Comparison of ENCODE assay signal across 12 cellular contexts in the genomic region with DNA sequence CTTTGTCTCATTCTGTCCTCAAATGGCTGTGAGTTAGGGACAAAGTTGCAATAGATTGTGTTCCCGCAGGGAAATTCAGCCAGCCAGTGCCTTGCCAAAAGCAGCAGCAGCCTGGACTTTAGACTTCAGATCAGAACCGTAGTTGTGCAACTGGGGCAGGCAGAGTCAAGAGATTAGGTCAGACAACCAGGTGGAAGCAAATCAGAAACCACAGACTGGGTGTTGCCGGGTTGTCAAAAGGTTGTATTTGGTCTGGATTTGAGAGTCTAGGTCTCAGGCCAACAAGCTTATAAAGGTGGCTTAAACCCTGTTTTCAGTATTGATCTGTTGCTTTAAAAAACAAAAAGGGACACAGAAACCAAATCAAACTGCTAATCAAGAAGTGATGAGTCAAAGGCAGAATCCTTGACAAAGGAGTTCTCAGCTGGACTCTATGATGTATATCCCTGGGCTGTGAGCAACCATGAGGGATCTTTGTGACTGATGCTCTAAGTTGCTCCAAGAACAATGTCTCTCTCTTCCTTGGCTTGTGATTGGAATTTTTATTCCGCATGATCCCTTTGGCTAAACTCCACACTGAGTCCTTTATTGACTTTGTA. TPM values are rescaled to one million over a fixed set of nuclear protein-coding genes. Genes with fewer than 3 reads are reported as not detected.
A peak's percentile ranks its signal among the peaks of the same experiment; 100 is the strongest.
DNase-seq lines count a peak whose midpoint lies in the region; ATAC-seq and TF ChIP-seq lines count a peak whose summit lies in the region.
"Had no signal": no experiment of that assay in that cellular context is flagged by ENCODE, and none has a peak within 500 bp of the region (broad histone marks: within the 10 kb centered on the region; RNA-seq: fewer than 3 reads in every experiment).

No MANE protein-coding gene starts in this region.

- H3K27ac ChIP-seq in body of pancreas, result peak overlapping the region; percentile 63 to 86 (median 84)

- peaks cover 8% of the 10 kb centered on the region for H3K9me3 Mint-ChIP-seq in type B pancreatic cell
- H3K9me3 Mint-ChIP-seq in stimulated activated effector memory CD8-positive, alpha-beta T cell treated with anti-CD3 and anti-CD28 coated beads, Interleukin-12 subunit alpha, Interleukin-12 subunit beta, amount 100 ng/mL, for 72 hours, result no peaks in the 10 kb centered on the region
- H3K9me3 Mint-ChIP-seq: activated B cell treated with CpG ODN at 0.5 μM for 24 hours, memory B cell had no signal

- H3K27me3 ChIP-seq in body of pancreas, result no peaks in the 10 kb centered on the region
- H3K27me3 ChIP-seq in kidney epithelial cell (ENCODE audit: control insufficient read depth, insufficient read depth, low read length), result no peaks in the 10 kb centered on the region

- 4 to 7% methylated on average over 4 of the region's 4 CpGs for WGBS in body of pancreas, 2 donors

- intact Hi-C loops in body of pancreas (cut with DNase I), result no loop called here
- intact Hi-C loops in head of caudate nucleus (cut with DNase I), result no loop called here

- TF ChIP-seq POLR2A in body of pancreas (IDR thresholded peaks at IDR 0.05), result peak in 1 of 3 donors; percentile 48

- H3K36me3 ChIP-seq in body of pancreas (replicated peaks in 1 of 2; ENCODE audit: insufficient read depth in 1 of 2, low read depth in 2 of 2), result no peaks in the 10 kb centered on the region
- H3K36me3 ChIP-seq in kidney epithelial cell (ENCODE audit: control insufficient read depth, insufficient read depth, low read length), result no peaks in the 10 kb centered on the region

- H3K9me3 ChIP-seq in body of pancreas, result no peaks in the 10 kb centered on the region

- peaks cover 68% of the 10 kb centered on the region for H3K4me1 ChIP-seq in body of pancreas

- peak; percentile 40 for ATAC-seq in HG03159 (IDR thresholded peaks at IDR 0.05; ENCODE audit: unreplicated experiment)
- peak; percentile 93 for ATAC-seq in body of pancreas
- no peak for ATAC-seq in stimulated activated effector memory CD8-positive, alpha-beta T cell treated with anti-CD3 and anti-CD28 coated beads, Interleukin-12 subunit alpha, Interleukin-12 subunit beta, amount 100 ng/mL, for 72 hours

- peak overlapping the region; percentile 66 for H3K27ac Mint-ChIP-seq in type B pancreatic cell
- no peak overlapping the region for H3K27ac Mint-ChIP-seq in stimulated activated effector memory CD8-positive, alpha-beta T cell treated with anti-CD3 and anti-CD28 coated beads, Interleukin-12 subunit alpha, Interleukin-12 subunit beta, amount 100 ng/mL, for 72 hours
- H3K27ac Mint-ChIP-seq: activated B cell treated with CpG ODN at 0.5 μM for 24 hours, memory B cell had no signal

- no peaks in the 10 kb centered on the region for H3K36me3 Mint-ChIP-seq in type B pancreatic cell
- no peaks in the 10 kb centered on the region for H3K36me3 Mint-ChIP-seq in stimulated activated effector memory CD8-positive, alpha-beta T cell treated with anti-CD3 and anti-CD28 coated beads, Interleukin-12 subunit alpha, Interleukin-12 subunit beta, amount 100 ng/mL, for 72 hours

- H3K4me1 Mint-ChIP-seq in type B pancreatic cell (ENCODE audit: unreplicated experiment), result peaks cover 42% of the 10 kb centered on the region
- no peaks in the 10 kb centered on the region for H3K4me1 Mint-ChIP-seq in stimulated activated effector memory CD8-positive, alpha-beta T cell treated with anti-CD3 and anti-CD28 coated beads, Interleukin-12 subunit alpha, Interleukin-12 subunit beta, amount 100 ng/mL, for 72 hours
- H3K4me1 Mint-ChIP-seq: activated B cell treated with CpG ODN at 0.5 μM for 24 hours, memory B cell had no signal

- no peak overlapping the region for H3K4me3 ChIP-seq in body of pancreas
- no peak overlapping the region for H3K4me3 ChIP-seq in kidney epithelial cell (ENCODE audit: low read depth, low read length)

- no peak overlapping the region for H3K4me3 Mint-ChIP-seq in type B pancreatic cell
- H3K4me3 Mint-ChIP-seq in stimulated activated effector memory CD8-positive, alpha-beta T cell treated with anti-CD3 and anti-CD28 coated beads, Interleukin-12 subunit alpha, Interleukin-12 subunit beta, amount 100 ng/mL, for 72 hours, result no peak overlapping the region
- H3K4me3 Mint-ChIP-seq: activated B cell treated with CpG ODN at 0.5 μM for 24 hours, memory B cell had no signal

- DNase-seq in body of pancreas, result peak; percentile 87 to 95 (median 90)
- peak; percentile 38 for DNase-seq in kidney epithelial cell (ENCODE audit: low read depth)
- DNase-seq in type B pancreatic cell (ENCODE audit: extremely low spot score, unreplicated experiment), result no peak
- no peak for DNase-seq in stimulated activated CD4-positive, alpha-beta T cell treated with anti-CD3 and anti-CD28 coated beads, Interleukin-15, amount 100 ng/mL, for 24 hours
- DNase-seq in activated gamma-delta T cell (lab: John Stamatoyannopoulos, UW), result no peak
- DNase-seq in head of caudate nucleus, result no peak
- DNase-seq in stimulated activated effector memory CD8-positive, alpha-beta T cell treated with anti-CD3 and anti-CD28 coated beads, Interleukin-12 subunit alpha, Interleukin-12 subunit beta, amount 100 ng/mL, for 72 hours (ENCODE audit: low spot score in 2 of 2), result no peak
- DNase-seq: activated B cell treated with CpG ODN at 0.5 μM for 24 hours, caudate nucleus, NCI-H2107 had no signal

- no peaks in the 10 kb centered on the region for H3K27me3 Mint-ChIP-seq in type B pancreatic cell
- H3K27me3 Mint-ChIP-seq: activated B cell treated with CpG ODN at 0.5 μM for 24 hours, memory B cell had no signal

- TF ChIP-seq CTCF in body of pancreas (IDR thresholded peaks at IDR 0.05) (peak in 2 of 7 experiments; percentile 1 to 14), kidney epithelial cell (IDR thresholded peaks at IDR 0.05; ENCODE audit: insufficient read depth, low read length, poor library complexity, severe bottlenecking) (no peak), type B pancreatic cell (conservative IDR thresholded peaks at IDR 0.05) (no peak)

RNA-seq across cellular contexts. Expression of a gene that starts 21.0 kb away (rescaled TPM):
- total RNA-seq in body of pancreas, result 10 to 100 TPM in 1 of 2 donors, 1 to 10 TPM in 1; 7.6 to 13.0 TPM
- total RNA-seq in kidney epithelial cell, result 38.0 and 49.2 TPM in 2 replicates
- total RNA-seq in type B pancreatic cell (ENCODE audit: low replicate concordance), result 19.8 and 23.4 TPM in 2 replicates

Comparison
In these comparisons a context has a peak if more than half of its experiments do, and no peak if none do; other contexts are left out.
1. DNase-seq: peak in body of pancreas (4 of 4) and kidney epithelial cell (single experiment); none in type B pancreatic cell (single experiment), stimulated activated CD4-positive, alpha-beta T cell treated with anti-CD3 and anti-CD28 coated beads, Interleukin-15, amount 100 ng/mL, for 24 hours (single experiment), activated gamma-delta T cell (single experiment), head of caudate nucleus (0 of 42) and stimulated activated effector memory CD8-positive, alpha-beta T cell treated with anti-CD3 and anti-CD28 coated beads, Interleukin-12 subunit alpha, Interleukin-12 subunit beta, amount 100 ng/mL, for 72 hours (0 of 2).